In the genomic region with DNA sequence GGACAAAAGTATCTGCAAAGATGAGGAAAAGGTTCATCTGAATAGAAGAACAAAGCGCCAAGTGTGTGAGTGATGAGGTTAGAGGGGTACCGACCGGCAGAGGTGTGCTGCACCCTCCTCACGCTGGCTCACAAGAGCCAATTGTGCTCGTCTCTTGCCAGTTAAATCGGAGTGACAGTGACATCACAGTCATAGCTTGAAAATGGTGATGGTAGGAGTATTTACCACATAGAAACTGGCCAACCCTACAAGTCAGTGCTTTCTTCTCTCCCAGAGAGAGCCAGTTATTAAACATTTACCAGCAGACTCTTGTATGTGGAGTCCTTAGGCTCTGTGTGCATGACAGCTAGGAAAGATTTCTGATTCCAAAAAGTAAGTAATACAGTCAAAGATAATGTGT, we compare ENCODE assay signal across 14 cellular contexts. TPM values are rescaled to one million over a fixed set of nuclear protein-coding genes. Genes with fewer than 3 reads are reported as not detected.
DNase-seq lines count a peak whose midpoint lies in the region; ATAC-seq lines count a peak whose summit lies in the region.
"Had no signal": no experiment of that assay in that cellular context is flagged by ENCODE, and none has a peak within 500 bp of the region (broad histone marks: within the 10 kb centered on the region; RNA-seq: fewer than 3 reads in every experiment).

No MANE protein-coding gene starts in this region.

- no peaks in the 10 kb centered on the region for H3K9me3 Mint-ChIP-seq in activated naive CD4-positive, alpha-beta T cell treated with anti-CD3 and anti-CD28 coated beads, Interleukin-2, amount 50 U/mL, for 72 hours
- H3K9me3 Mint-ChIP-seq: CD4-positive, alpha-beta memory T cell had no signal

- DNase-seq in left lobe of liver (ENCODE audit: low spot score), result no peak
- DNase-seq in activated naive CD4-positive, alpha-beta T cell treated with anti-CD3 and anti-CD28 coated beads, Interleukin-2, amount 50 U/mL, for 72 hours (ENCODE audit: low spot score in 2 of 2), result no peak
- no peak for DNase-seq in HuH-7.5 (ENCODE audit: low spot score)
- DNase-seq in RPMI8226, result no peak
- DNase-seq in stimulated activated naive CD4-positive, alpha-beta T cell (lab: John Stamatoyannopoulos, UW), result no peak
- DNase-seq: activated CD8-positive, alpha-beta memory T cell treated with anti-CD3 and anti-CD28 coated beads, Interleukin-2, amount 50 U/mL, for 4 hours; CD4-positive, alpha-beta memory T cell; NCI-H2171 treated with DMSO at 0.1 percent for 48 hours; Peyer's patch had no signal

- no peaks in the 10 kb centered on the region for H3K36me3 Mint-ChIP-seq in activated naive CD4-positive, alpha-beta T cell treated with anti-CD3 and anti-CD28 coated beads, Interleukin-2, amount 50 U/mL, for 72 hours

- no peak overlapping the region for H3K27ac Mint-ChIP-seq in activated naive CD4-positive, alpha-beta T cell treated with anti-CD3 and anti-CD28 coated beads, Interleukin-2, amount 50 U/mL, for 72 hours

- ATAC-seq in GM18909 (IDR thresholded peaks at IDR 0.05; ENCODE audit: poor library complexity, unreplicated experiment) (peak; percentile 85), GM21619 (IDR thresholded peaks at IDR 0.05; ENCODE audit: unreplicated experiment) (peak; percentile 83), HG03139 (IDR thresholded peaks at IDR 0.05; ENCODE audit: unreplicated experiment) (peak; percentile 62), left lobe of liver (peak; percentile 28)
- no peak for ATAC-seq in activated naive CD4-positive, alpha-beta T cell treated with anti-CD3 and anti-CD28 coated beads, Interleukin-2, amount 50 U/mL, for 72 hours

RNA-seq across cellular contexts. Expression of gene CLDN22, which starts 32.4 kb away (rescaled TPM):
- total RNA-seq in left lobe of liver, result not detected
- not detected for total RNA-seq in activated naive CD4-positive, alpha-beta T cell treated with anti-CD3 and anti-CD28 coated beads, Interleukin-2, amount 50 U/mL, for 72 hours
- total RNA-seq: CD4-positive, alpha-beta memory T cell; kidney epithelial cell; Peyer's patch had no signal

RNA-seq across cellular contexts. Expression of gene CLDN24, which starts 34.5 kb away (rescaled TPM):
- not detected for total RNA-seq in left lobe of liver
- total RNA-seq in activated naive CD4-positive, alpha-beta T cell treated with anti-CD3 and anti-CD28 coated beads, Interleukin-2, amount 50 U/mL, for 72 hours, result not detected
- total RNA-seq: CD4-positive, alpha-beta memory T cell; fibroblast of villous mesenchyme; kidney epithelial cell; Peyer's patch had no signal

Comparison
In these comparisons a context has a peak if more than half of its experiments do, and no peak if none do; other contexts are left out.
1. ATAC-seq: peak in GM18909 (single experiment), GM21619 (single experiment), HG03139 (single experiment) and left lobe of liver (single experiment); none in activated naive CD4-positive, alpha-beta T cell treated with anti-CD3 and anti-CD28 coated beads, Interleukin-2, amount 50 U/mL, for 72 hours (0 of 2).